8 cellular contexts compared by ENCODE assay signal in the genomic region with DNA sequence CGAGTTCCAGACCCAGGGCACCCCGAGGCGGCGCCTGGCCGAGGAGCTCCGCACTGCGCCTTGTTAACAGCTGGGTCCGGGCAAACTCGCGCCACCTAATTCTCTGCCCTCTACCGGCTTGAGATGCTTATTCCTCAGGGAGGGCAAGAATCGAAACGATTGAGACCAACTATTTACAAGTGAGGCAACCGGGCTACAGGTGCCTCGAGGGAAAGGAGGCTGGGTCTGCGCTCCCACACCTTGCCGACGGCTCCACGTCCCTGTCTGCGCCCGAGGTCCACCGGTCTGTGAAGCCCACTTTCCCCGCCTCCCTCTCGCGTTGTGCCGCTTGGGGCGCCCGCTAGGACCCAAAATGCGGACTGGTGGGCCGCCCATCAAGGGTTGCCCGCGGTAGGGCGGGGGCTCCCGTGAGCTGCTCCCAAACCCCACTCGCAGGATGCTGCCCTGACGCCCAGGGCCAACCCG. TPM values are rescaled to one million over a fixed set of nuclear protein-coding genes. Genes with fewer than 3 reads are reported as not detected.
DNase-seq lines count a peak whose midpoint lies in the region; ATAC-seq and TF ChIP-seq lines count a peak whose summit lies in the region.

No MANE protein-coding gene starts in this region.

- in situ Hi-C loops in gastrocnemius medialis (cut with MboI; ENCODE audit: low sequenced_read_pairs in 4 of 4), result no loop called here

- DNase-seq in DMS153 treated with DMSO at 0.1 percent for 48 hours (lab: John Stamatoyannopoulos, UW; ENCODE audit: unreplicated experiment) (peak; percentile 31), HT1080 (ENCODE audit: low read depth) (peak; percentile 44), SW 1271 (lab: John Stamatoyannopoulos, UW) (peak; percentile 4 to 65), anterior cingulate cortex (lab: John Stamatoyannopoulos, UW) (peak in 46 of 58 donors; percentile 23 to 80 (median 58)), hypothalamus (lab: John Stamatoyannopoulos, UW) (peak in 39 of 51 donors; percentile 21 to 78 (median 54)), gastrocnemius medialis (peak in 1 of 2 donors; percentile 28), KG1 (lab: John Stamatoyannopoulos, UW) (no peak)

- TF ChIP-seq CTCF in gastrocnemius medialis (IDR thresholded peaks at IDR 0.05 in 4 of 5, conservative IDR thresholded peaks at IDR 0.05 in 1 of 5), result peak in 4 of 5 experiments; percentile 10 to 51 (median 24)

- ATAC-seq in GM21367 (IDR thresholded peaks at IDR 0.05; ENCODE audit: unreplicated experiment), result peak; percentile 43
- peak; percentile 65 to 67 for ATAC-seq in gastrocnemius medialis

- H3K4me1 ChIP-seq in gastrocnemius medialis, result peaks cover 20 to 33% of the 10 kb centered on the region in 2 donors

- H3K4me3 ChIP-seq in gastrocnemius medialis, result peak overlapping the region; percentile 82 to 97 (median 88)

- peak overlapping the region; percentile 87 to 95 (median 90) for H3K27ac ChIP-seq in gastrocnemius medialis

- no peaks in the 10 kb centered on the region for H3K27me3 ChIP-seq in gastrocnemius medialis

- peaks cover 0 to 9% of the 10 kb centered on the region in 2 donors for H3K36me3 ChIP-seq in gastrocnemius medialis

- no peak for TF ChIP-seq POLR2A in gastrocnemius medialis (IDR thresholded peaks at IDR 0.05)

- intact Hi-C loops in gastrocnemius medialis (cut with DNase I; ENCODE audit: low total_unique reads), result loop anchor here (2.0 to 5.0 kb wide), 3 partner anchors 44 to 699 kb away; partner anchors contain the start of gene BPGM

- H3K9me3 ChIP-seq in gastrocnemius medialis, result no peaks in the 10 kb centered on the region

RNA-seq across cellular contexts. Expression of gene AKR1B1, which starts 0.5 kb away (rescaled TPM):
- total RNA-seq in HT1080 (2014; rRNA removed; shearing (Covaris generic)), result 112 and 123 TPM in 2 replicates
- polyA plus RNA-seq in HT1080 (2015; cell fraction: cytosol; rRNA removed), result 139 and 147 TPM in 2 replicates
- polyA plus RNA-seq in HT1080 (2015; cell fraction: nucleus; rRNA removed), result 122 and 128 TPM in 2 replicates
- total RNA-seq in gastrocnemius medialis, result 100 to 1,000 TPM in 1 of 4 donors, 10 to 100 TPM in 3; 87.3 to 119 (median 95.6) TPM
